In genomic region chr3:184379375-184380209, GRCh38 we compare ENCODE assay signal across 8 cellular contexts. TPM values are rescaled to one million over a fixed set of nuclear protein-coding genes. Genes with fewer than 3 reads are reported as not detected.
DNase-seq lines count a peak whose midpoint lies in the region; ATAC-seq, FAIRE-seq and TF ChIP-seq lines count a peak whose summit lies in the region.

Gene CHRD, plus strand, starts transcription at chr3:184380054. Its CDS starts 265 bp downstream, at chr3:184380319.

- H2BK5ac ChIP-seq in IMR-90 (ENCODE audit: low read depth, low read length, poor library complexity, severe bottlenecking), result no peak within 1 kb of the TSS

- no peak for TF ChIP-seq EP300 in GM12878 (IDR thresholded peaks at IDR 0.05; ENCODE audit: borderline replicate concordance in 1 of 2, control insufficient read depth in 1 of 2, low read depth in 2 of 2, low read length in 2 of 2)

- no peaks in the 10 kb centered on the region for H3K36me3 ChIP-seq in IMR-90 (ENCODE audit: control insufficient read depth, insufficient read depth, low read length)
- no peaks in the 10 kb centered on the region for H3K36me3 ChIP-seq in GM12878 (ENCODE audit: control insufficient read depth in 2 of 2, insufficient read depth in 2 of 2, low read length in 1 of 2)
- no peaks in the 10 kb centered on the region for H3K36me3 ChIP-seq in kidney epithelial cell (ENCODE audit: control insufficient read depth, insufficient read depth, low read length)
- H3K36me3 ChIP-seq in spleen, result peaks cover 0 to 1% (median 0%) of the 10 kb centered on the region in 6 donors

- H4K5ac ChIP-seq in IMR-90 (ENCODE audit: low read depth, low read length), result no peak within 1 kb of the TSS

- no peak for FAIRE-seq in GM12878 (lab: Jason Lieb, UNC)

- no peak within 1 kb of the TSS for H4K8ac ChIP-seq in IMR-90 (ENCODE audit: low read depth in 2 of 2, low read length in 2 of 2)

- H3K4me1 ChIP-seq in IMR-90 (ENCODE audit: control insufficient read depth, insufficient read depth, low read length) (peaks cover 2% of the 10 kb centered on the region; the same call in 1 of the 2 replicates), GM12878 (ENCODE audit: control insufficient read depth, insufficient read depth, low read length) (no peaks in the 10 kb centered on the region), spleen (peaks cover 7 to 48% (median 18%) of the 10 kb centered on the region in 6 donors)

- TF ChIP-seq POLR2A in IMR-90 (IDR thresholded peaks at IDR 0.05; ENCODE audit: low read depth, low read length), result no peak
- TF ChIP-seq POLR2A in GM12878 (IDR thresholded peaks at IDR 0.05; ENCODE audit: low read depth, low read length), result no peak
- TF ChIP-seq POLR2A in spleen (IDR thresholded peaks at IDR 0.05), result no peak

- CTCF ChIA-PET in IMR-90 (lab: Yijun Ruan, JAX) (interaction anchor here (1.4 kb wide), 1 partner anchor 8 kb away, joined by 5 read pairs; no protein-coding TSS in a partner anchor), GM12878 (lab: Yijun Ruan, JAX) (no interaction called here)

- H3K4ac ChIP-seq in IMR-90 (ENCODE audit: low read depth, low read length), result no peak within 1 kb of the TSS

- no peak within 1 kb of the TSS for H2AK9ac ChIP-seq in IMR-90 (replicated peaks; ENCODE audit: low read depth, low read length, poor library complexity)

- intact Hi-C loops in IMR-90 (cut with micrococcal nuclease), result no loop called here
- intact Hi-C loops in GM12878 (cut with micrococcal nuclease; ENCODE audit: unreplicated experiment), result no loop called here
- intact Hi-C loops in spleen (cut with DNase I; ENCODE audit: low total_unique reads), result no loop called here

- H3K18ac ChIP-seq in IMR-90 (ENCODE audit: low read depth, low read length), result no peak within 1 kb of the TSS; the same call in 1 of the 2 replicates

- H2AFZ ChIP-seq in IMR-90 (replicated peaks; ENCODE audit: low read length, poor library complexity) (peak within 1 kb of the TSS; percentile 56), GM12878 (ENCODE audit: control insufficient read depth, low read depth, low read length) (no peak within 1 kb of the TSS)

- ATAC-seq in IMR-90 (ENCODE audit: low read depth), result peak; percentile 61
- no peak for ATAC-seq in GM12878
- ATAC-seq in GM21825 (IDR thresholded peaks at IDR 0.05; ENCODE audit: unreplicated experiment), result no peak
- no peak for ATAC-seq in HG03139 (IDR thresholded peaks at IDR 0.05; ENCODE audit: unreplicated experiment)
- ATAC-seq in HG03469 (IDR thresholded peaks at IDR 0.05; ENCODE audit: unreplicated experiment), result no peak

- H3K4me2 ChIP-seq in IMR-90 (ENCODE audit: low read depth, low read length), result peak within 1 kb of the TSS; percentile 34; the same call in 1 of the 2 replicates
- H3K4me2 ChIP-seq in GM12878 (ENCODE audit: control insufficient read depth, insufficient read depth), result no peak within 1 kb of the TSS

- no peak for TF ChIP-seq CTCF in IMR-90 (conservative IDR thresholded peaks at IDR 0.05; ENCODE audit: low read depth, low read length)
- TF ChIP-seq CTCF in GM12878 (IDR thresholded peaks at IDR 0.05 in 2 of 3, conservative IDR thresholded peaks at IDR 0.05 in 1 of 3; ENCODE audit: control insufficient read depth in 2 of 3, extremely low read depth in 1 of 3, insufficient read depth in 1 of 3, low read depth in 3 of 3, low read length in 3 of 3), result no peak
- TF ChIP-seq CTCF in kidney epithelial cell (IDR thresholded peaks at IDR 0.05; ENCODE audit: insufficient read depth, low read length, poor library complexity, severe bottlenecking), result no peak
- no peak for TF ChIP-seq CTCF in spleen (IDR thresholded peaks at IDR 0.05 in 8 of 11, conservative IDR thresholded peaks at IDR 0.05 in 3 of 11)

- H3K4me3 ChIP-seq in IMR-90 (ENCODE audit: insufficient read depth, low read depth, low read length), result peak within 1 kb of the TSS; percentile 39; the same call in 1 of the 2 replicates
- no peak within 1 kb of the TSS for H3K4me3 ChIP-seq in GM12878
- peak within 1 kb of the TSS; percentile 19 for H3K4me3 ChIP-seq in kidney epithelial cell (ENCODE audit: low read depth, low read length)
- peak within 1 kb of the TSS; percentile 27 to 73 (median 42) for H3K4me3 ChIP-seq in spleen

- no peaks in the 10 kb centered on the region for H3K79me2 ChIP-seq in GM12878 (ENCODE audit: control insufficient read depth, insufficient read depth, low read length)

- H2AK5ac ChIP-seq in IMR-90 (ENCODE audit: low read depth, low read length), result no peak within 1 kb of the TSS

- H4K91ac ChIP-seq in IMR-90 (ENCODE audit: insufficient read depth, low read depth, low read length), result no peak within 1 kb of the TSS

- H2BK15ac ChIP-seq in IMR-90 (ENCODE audit: low read depth, low read length), result no peak within 1 kb of the TSS

- H3K14ac ChIP-seq in IMR-90 (replicated peaks; ENCODE audit: low read depth, low read length), result no peak within 1 kb of the TSS

- BruUV-seq in IMR-90 (replicated peaks; lab: Mats Ljungman, UMichigan) (no TSS peak), GM12878 (replicated peaks; lab: Mats Ljungman, UMichigan) (no TSS peak)

- H3K27ac ChIP-seq in IMR-90 (ENCODE audit: insufficient read depth, low read length), result no peak within 1 kb of the TSS
- H3K27ac ChIP-seq in GM12878 (ENCODE audit: control insufficient read depth, insufficient read depth), result no peak within 1 kb of the TSS
- peak within 1 kb of the TSS; percentile 19 to 79 (median 59) for H3K27ac ChIP-seq in spleen

- WGBS in IMR-90 (ENCODE audit: extremely low coverage in 2 of 2, insufficient read length in 1 of 2), 2 experiments, result 25% methylated on average over 15 of the region's 73 CpGs; no CpG with 5 or more reads in 1 of the 2 experiments
- 54% methylated on average over 13 of the region's 73 CpGs for whole genome bisulfite sequencing in GM12878 (ENCODE audit: insufficient coverage, insufficient replicate concordance, low lambda C conversion rate, missing lambda C conversion rate)
- WGBS in spleen, 5 donors, result 20 to 64% (median 52%) methylated on average over 17 to 66 of the region's 73 CpGs

- peak within 1 kb of the TSS; percentile 31; the same call in 1 of the 2 replicates for H3K23ac ChIP-seq in IMR-90 (ENCODE audit: low read depth, low read length)

- POLR2A ChIA-PET in IMR-90 (lab: Charles Lee; ENCODE audit: unreplicated experiment) (no interaction called here), GM12878 (lab: Charles Lee) (no interaction called here)

- no peak within 1 kb of the TSS for H2BK120ac ChIP-seq in IMR-90 (ENCODE audit: low read depth, low read length)

- SMC1A ChIA-PET in GM12878 (lab: Charles Lee; ENCODE audit: uncharacterized antibody, unreplicated experiment), result no interaction called here

- H3K9me3 ChIP-seq in IMR-90 (ENCODE audit: control insufficient read depth, insufficient read depth, low read length) (no peaks in the 10 kb centered on the region), GM12878 (replicated peaks; ENCODE audit: control insufficient read depth, insufficient read depth, low read length) (no peaks in the 10 kb centered on the region), spleen (no peaks in the 10 kb centered on the region)

- TF ChIP-seq RAD21 in IMR-90 (IDR thresholded peaks at IDR 0.05; ENCODE audit: low read length), result no peak
- no peak for TF ChIP-seq RAD21 in GM12878 (IDR thresholded peaks at IDR 0.05; ENCODE audit: insufficient read depth, low read depth, low read length)

- no peak within 1 kb of the TSS for H3K56ac ChIP-seq in IMR-90 (ENCODE audit: extremely low read depth, insufficient read depth, low read length)

- RAD21 ChIA-PET in GM12878 (lab: Charles Lee; ENCODE audit: unreplicated experiment), result no interaction called here

- H4K20me1 ChIP-seq in IMR-90 (ENCODE audit: insufficient read depth, low read length) (no peaks in the 10 kb centered on the region), GM12878 (ENCODE audit: control insufficient read depth, insufficient read depth) (no peaks in the 10 kb centered on the region)

- DNase-seq in IMR-90 (no peak), GM12878 (ENCODE audit: low read depth, low spot score) (no peak), kidney epithelial cell (ENCODE audit: low read depth) (no peak), spleen (no peak), NCI-H1105 (lab: John Stamatoyannopoulos, UW) (no peak)

- in situ Hi-C loops in IMR-90 (cut with MboI; ENCODE audit: low sequenced_read_pairs) (loop anchor here (10.0 kb wide), 2 partner anchors 395 to 425 kb away; no protein-coding TSS in a partner anchor), GM12878 (cut with MboI) (no loop called here)

- dilution Hi-C loops in IMR-90 (cut with HindIII; ENCODE audit: low sequenced_read_pairs, unreplicated experiment), result no loop called here

- H2BK20ac ChIP-seq in IMR-90 (ENCODE audit: low read depth, low read length), result no peak within 1 kb of the TSS

- no peak within 1 kb of the TSS for H3K9ac ChIP-seq in IMR-90 (ENCODE audit: low read depth, low read length)
- no peak within 1 kb of the TSS for H3K9ac ChIP-seq in GM12878 (ENCODE audit: control insufficient read depth, insufficient read depth, low read length)

- H3K9me1 ChIP-seq in IMR-90 (ENCODE audit: insufficient read depth, low read length), result no peaks in the 10 kb centered on the region

- no peaks in the 10 kb centered on the region for H3K79me1 ChIP-seq in IMR-90 (ENCODE audit: low read depth in 1 of 2, low read length in 2 of 2)

- H3K27me3 ChIP-seq in IMR-90 (ENCODE audit: control insufficient read depth, insufficient read depth, low read length), result peaks cover 81% of the 10 kb centered on the region
- H3K27me3 ChIP-seq in GM12878 (replicated peaks in 1 of 2; ENCODE audit: control insufficient read depth in 2 of 2, insufficient read depth in 2 of 2, low read length in 1 of 2), result peaks cover 17 to 21% of the 10 kb centered on the region in 2 experiments
- H3K27me3 ChIP-seq in kidney epithelial cell (ENCODE audit: control insufficient read depth, insufficient read depth, low read length), result peaks cover 71% of the 10 kb centered on the region
- peaks cover 0 to 80% (median 36%) of the 10 kb centered on the region in 7 donors for H3K27me3 ChIP-seq in spleen (replicated peaks in 1 of 7)

RNA-seq across cellular contexts. Expression of gene CHRD, which starts in this region (rescaled TPM):
- total RNA-seq in IMR-90 (2012; rRNA removed), result under 0.01 TPM in 1 of 2 replicates, not detected in the other
- polyA plus RNA-seq in IMR-90 (2012; rRNA removed), result 0.09 TPM in 2 replicates
- polyA plus RNA-seq in IMR-90 (2012; cell fraction: cytosol; rRNA removed), result 0.03 and 0.10 TPM in 2 replicates
- 0.29 and 0.88 TPM in 2 replicates for polyA plus RNA-seq in IMR-90 (2012; cell fraction: nucleus; rRNA removed; ENCODE audit: low replicate concordance)
- total RNA-seq in GM12878 (2013; cell fraction: nucleolus; rRNA removed), result 0.25 TPM in 1 of 2 replicates, not detected in the other
- not detected in 2 replicates for total RNA-seq in GM12878 (2014; rRNA removed)
- not detected in 2 replicates for total RNA-seq in GM12878 (2014; rRNA removed; fragmentation: Illumina TruSeq; extraction: Trizol)
- 0.32 TPM in 1 of 2 replicates, not detected in the other for total RNA-seq in GM12878 (2021)
- not detected for polyA plus RNA-seq in GM12878 (2011; ENCODE audit: low read depth)
- polyA plus RNA-seq in GM12878 (2011; rRNA removed), result not detected in 2 replicates
- 0.04 TPM in 1 of 2 replicates, not detected in the other for polyA plus RNA-seq in GM12878 (2011; cell fraction: cytosol; rRNA removed)
- polyA plus RNA-seq in GM12878 (2011; cell fraction: nucleus; rRNA removed), result 0.07 and 0.16 TPM in 2 replicates
- not detected in 2 replicates for polyA plus RNA-seq in GM12878 (2012)
- polyA plus RNA-seq in GM12878 (2014; fragmentation: Illumina TruSeq; extraction: Trizol), result not detected in 2 replicates
- polyA plus RNA-seq in GM12878 (2014; fragmentation: Nextera tagmentation; extraction: Ambion mirVana), result not detected
- polyA plus RNA-seq in GM12878 (2014; rRNA removed), result not detected in 2 replicates
- not detected for polyA plus RNA-seq in GM12878 (2016; fragmentation: Nextera tagmentation; extraction: Ambion mirVana)
- polyA minus RNA-seq in GM12878 (2011; rRNA and poly(A)+ RNA removed), result not detected in 2 replicates
- polyA minus RNA-seq in GM12878 (2011; cell fraction: cytosol; rRNA and poly(A)+ RNA removed), result not detected in 2 replicates
- not detected in 2 replicates for polyA minus RNA-seq in GM12878 (2011; cell fraction: nucleus; rRNA and poly(A)+ RNA removed)
- total RNA-seq in kidney epithelial cell, result under 0.01 and 1.0 TPM in 2 replicates
- total RNA-seq in spleen, result 10 to 100 TPM; 10.8 to 26.5 (median 16.1) TPM
- 10 to 100 TPM in 1 of 3 donors, 1 to 10 TPM in 2; 5.2 to 19.6 (median 7.0) TPM for polyA plus RNA-seq in spleen

Comparison
In these comparisons a context has a peak if more than half of its experiments do, and no peak if none do; other contexts are left out.
1. Peak in ATAC-seq, H3K4me3 ChIP-seq and H3K4me2 ChIP-seq in IMR-90; RNA of the gene not detected or under 1 TPM.
2. H3K27ac ChIP-seq: peak in spleen (8 of 8); none in IMR-90 (single experiment) and GM12878 (single experiment).